ENCODE assay signal across 12 cellular contexts in genomic region chrX:71143508-71143907, GRCh38.
DNase-seq lines count a peak whose midpoint lies in the region; ATAC-seq and TF ChIP-seq lines count a peak whose summit lies in the region.
"Had no signal": no experiment of that assay in that cellular context is flagged by ENCODE, and none has a peak within 500 bp of the region (broad histone marks: within the 10 kb centered on the region; RNA-seq: fewer than 3 reads in every experiment).

No MANE protein-coding gene starts in this region.

- no peak overlapping the region for H3K4me3 ChIP-seq in astrocyte of the spinal cord (ENCODE audit: low read depth, low read length)
- H3K4me3 ChIP-seq: heart right ventricle had no signal

- ATAC-seq in HG02642 (IDR thresholded peaks at IDR 0.05; ENCODE audit: poor library complexity, unreplicated experiment): no peak
- ATAC-seq: activated CD8-positive, alpha-beta T cell treated with anti-CD3 and anti-CD28 coated beads for 36 hours had no signal

- TF ChIP-seq CTCF in astrocyte of the spinal cord (IDR thresholded peaks at IDR 0.05; ENCODE audit: low read depth, low read length): no peak

- DNase-seq in C1 segment of cervical spinal cord (lab: John Stamatoyannopoulos, UW) (peak in 8 of 14 donors; percentile 2 to 37 (median 23)), astrocyte of the spinal cord (ENCODE audit: low read depth, low spot score) (peak; percentile 15), globus pallidus (ENCODE audit: low spot score) (peak; percentile 60), pons (ENCODE audit: low spot score) (peak; percentile 63), hepatic stellate cell (ENCODE audit: low spot score) (no peak), COLO668 (lab: John Stamatoyannopoulos, UW; ENCODE audit: unreplicated experiment) (no peak)
- DNase-seq in activated CD4-positive, alpha-beta T cell treated with anti-CD3 and anti-CD28 coated beads for 1 hour: no peak
- DNase-seq: activated CD8-positive, alpha-beta T cell treated with anti-CD3 and anti-CD28 coated beads for 36 hours; heart right ventricle; NCI-H1092 treated with DMSO at 0.1 percent for 48 hours; NCI-H526 had no signal

- in situ Hi-C loops in astrocyte of the spinal cord (cut with HindIII; ENCODE audit: low sequenced_read_pairs): no loop called here

Comparison
In these comparisons a context has a peak if more than half of its experiments do, and no peak if none do; other contexts are left out.
1. DNase-seq: peak in C1 segment of cervical spinal cord (8 of 14), astrocyte of the spinal cord (single experiment), globus pallidus (single experiment) and pons (single experiment); none in hepatic stellate cell (single experiment), activated CD4-positive, alpha-beta T cell treated with anti-CD3 and anti-CD28 coated beads for 1 hour (single experiment) and COLO668 (single experiment).